Comparison of ENCODE assay signal across 25 cellular contexts in genomic region chr14:69027242-69027913, GRCh38.
"Had no signal": no experiment of that assay in that cellular context is flagged by ENCODE, and none has a peak within 500 bp of the region (broad histone marks: within the 10 kb centered on the region; RNA-seq: fewer than 3 reads in every experiment).

No MANE protein-coding gene starts in this region.

- H3K4me1 Mint-ChIP-seq: immature natural killer cell; memory B cell; mesothelial cell of epicardium; naive B cell; stimulated activated naive B cell treated with anti-CD40 and anti-IgM and Interleukin-4, amounts not matched to agents 10 μg/mL and 1 μg/mL and 100 μg/mL, for 72 hours had no signal

- ATAC-seq: effector memory CD8-positive, alpha-beta T cell; left ventricle myocardium superior; mucosa of descending colon; natural killer cell treated with Interleukin-12 subunit alpha and Interleukin-12 subunit beta and Interleukin-15 and Interleukin-18, amount 100 ng/mL, for 72 hours; stimulated activated naive B cell treated with anti-CD40 and anti-IgM and Interleukin-4, amounts not matched to agents 10 μg/mL and 1 μg/mL and 100 μg/mL, for 72 hours had no signal

- DNase-seq: cortex of kidney; effector memory CD8-positive, alpha-beta T cell; hypothalamus; immature natural killer cell; left ventricle myocardium superior; mucosa of descending colon; naive B cell; nucleus accumbens; stimulated activated CD4-positive, alpha-beta T cell treated with anti-CD3 and anti-CD28 coated beads, Interleukin-15, amount 100 ng/mL, for 24 hours; stimulated activated CD4-positive, alpha-beta T cell treated with anti-CD3 and anti-CD28 coated beads, Interleukin-2, amount 100 ng/mL, for 48 hours; stimulated activated naive B cell treated with anti-CD40 and anti-IgM and Interleukin-4, amounts not matched to agents 10 μg/mL and 1 μg/mL and 100 μg/mL, for 72 hours; upper lobe of left lung; uterus had no signal

- H3K9me3 ChIP-seq: mucosa of descending colon, prostate gland, right atrium auricular region, thoracic aorta, tibial nerve, upper lobe of left lung, uterus had no signal

- FAIRE-seq: frontal cortex, keratinocyte had no signal

- H3K27me3 ChIP-seq: right atrium auricular region, tibial nerve, upper lobe of left lung, uterus had no signal

- H3K27me3 Mint-ChIP-seq: natural killer cell treated with Interleukin-12 subunit alpha and Interleukin-12 subunit beta and Interleukin-15 and Interleukin-18, amount 100 ng/mL, for 72 hours; stimulated activated naive CD8-positive, alpha-beta T cell treated with anti-CD3 and anti-CD28 coated beads, Interleukin-15, Interleukin-2, amounts not matched to agents 100 ng/mL and 50 ng/mL, for 24 hours had no signal

- H3K4me3 Mint-ChIP-seq: effector memory CD8-positive, alpha-beta T cell; immature natural killer cell; memory B cell; mesothelial cell of epicardium; naive B cell; natural killer cell treated with Interleukin-12 subunit alpha and Interleukin-12 subunit beta and Interleukin-15 and Interleukin-18, amount 100 ng/mL, for 72 hours; stimulated activated naive B cell treated with anti-CD40 and anti-IgM and Interleukin-4, amounts not matched to agents 10 μg/mL and 1 μg/mL and 100 μg/mL, for 72 hours; stimulated activated naive CD8-positive, alpha-beta T cell treated with anti-CD3 and anti-CD28 coated beads, Interleukin-15, Interleukin-2, amounts not matched to agents 100 ng/mL and 50 ng/mL, for 24 hours had no signal

- H3K27ac ChIP-seq: prostate gland, right atrium auricular region, skin epidermis, thoracic aorta, tibial nerve, upper lobe of left lung, uterus had no signal

- H3K36me3 Mint-ChIP-seq: immature natural killer cell; memory B cell; mesothelial cell of epicardium; naive B cell; natural killer cell treated with Interleukin-12 subunit alpha and Interleukin-12 subunit beta and Interleukin-15 and Interleukin-18, amount 100 ng/mL, for 72 hours; stimulated activated naive B cell treated with anti-CD40 and anti-IgM and Interleukin-4, amounts not matched to agents 10 μg/mL and 1 μg/mL and 100 μg/mL, for 72 hours had no signal

- H3K4me1 ChIP-seq: prostate gland, right atrium auricular region, tibial nerve, upper lobe of left lung, uterus had no signal

- H3K4me3 ChIP-seq: lung, mucosa of descending colon, prostate gland, right atrium auricular region, skin epidermis, thoracic aorta, tibial nerve, upper lobe of left lung, uterus had no signal

- H3K36me3 ChIP-seq: prostate gland, right atrium auricular region, thoracic aorta, tibial nerve, upper lobe of left lung, uterus had no signal

- H3K27ac Mint-ChIP-seq: effector memory CD8-positive, alpha-beta T cell; immature natural killer cell; memory B cell; mesothelial cell of epicardium; naive B cell; natural killer cell treated with Interleukin-12 subunit alpha and Interleukin-12 subunit beta and Interleukin-15 and Interleukin-18, amount 100 ng/mL, for 72 hours; stimulated activated naive B cell treated with anti-CD40 and anti-IgM and Interleukin-4, amounts not matched to agents 10 μg/mL and 1 μg/mL and 100 μg/mL, for 72 hours; stimulated activated naive CD8-positive, alpha-beta T cell treated with anti-CD3 and anti-CD28 coated beads, Interleukin-15, Interleukin-2, amounts not matched to agents 100 ng/mL and 50 ng/mL, for 24 hours had no signal

- H3K9me3 Mint-ChIP-seq: effector memory CD8-positive, alpha-beta T cell; immature natural killer cell; memory B cell; naive B cell; natural killer cell treated with Interleukin-12 subunit alpha and Interleukin-12 subunit beta and Interleukin-15 and Interleukin-18, amount 100 ng/mL, for 72 hours; stimulated activated naive B cell treated with anti-CD40 and anti-IgM and Interleukin-4, amounts not matched to agents 10 μg/mL and 1 μg/mL and 100 μg/mL, for 72 hours; stimulated activated naive CD8-positive, alpha-beta T cell treated with anti-CD3 and anti-CD28 coated beads, Interleukin-15, Interleukin-2, amounts not matched to agents 100 ng/mL and 50 ng/mL, for 24 hours had no signal
